20 cellular contexts compared by ENCODE assay signal in the genomic region with DNA sequence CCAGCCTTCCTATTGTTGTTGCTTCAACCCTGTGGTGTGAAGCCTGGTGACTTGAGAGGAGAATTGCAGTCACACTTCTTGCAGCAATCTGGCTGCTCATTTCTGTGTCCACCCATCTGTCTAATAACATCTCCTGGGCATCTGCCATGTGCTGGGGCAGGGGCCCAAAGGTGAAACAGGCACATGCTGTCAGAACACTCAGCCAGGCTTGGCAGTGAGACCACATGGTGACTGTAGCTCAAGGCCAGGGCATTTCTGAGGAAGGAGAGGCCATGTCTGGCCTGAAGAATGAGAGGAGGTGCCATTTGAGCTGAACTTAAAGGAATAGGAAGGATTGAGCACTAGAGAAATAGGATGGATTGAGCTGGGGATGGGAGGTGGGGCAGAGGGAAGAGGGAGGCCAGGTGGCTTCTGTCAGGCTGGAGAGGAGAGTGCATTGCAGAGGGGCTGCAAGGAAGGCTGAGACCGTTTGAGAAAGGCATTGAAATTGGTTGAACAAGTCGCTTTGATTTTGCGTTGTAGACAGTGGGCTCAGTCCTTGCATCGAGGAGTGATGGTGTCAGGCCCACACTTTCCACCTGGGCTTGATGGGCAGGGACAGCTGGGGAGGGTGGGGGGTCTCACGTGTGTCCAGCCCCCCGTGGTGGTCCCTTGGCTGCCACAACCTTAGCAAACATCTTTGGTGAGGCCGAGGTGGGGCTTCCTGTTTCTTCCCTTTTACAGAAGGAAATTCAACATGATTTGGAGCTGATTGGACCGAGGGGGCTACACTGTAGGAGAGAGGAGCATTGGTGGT.
DNase-seq lines count a peak whose midpoint lies in the region; ATAC-seq and TF ChIP-seq lines count a peak whose summit lies in the region.
"Had no signal": no experiment of that assay in that cellular context is flagged by ENCODE, and none has a peak within 500 bp of the region (broad histone marks: within the 10 kb centered on the region; RNA-seq: fewer than 3 reads in every experiment).

No MANE protein-coding gene starts in this region.

- no peak for TF ChIP-seq CTCF in dorsolateral prefrontal cortex (IDR thresholded peaks at IDR 0.05 in 54 of 56, conservative IDR thresholded peaks at IDR 0.05 in 2 of 56; ENCODE audit: low read depth in 1 of 56, partially characterized antibody in 56 of 56)
- no peak for TF ChIP-seq CTCF in BE2C (IDR thresholded peaks at IDR 0.05; ENCODE audit: low read depth, low read length)

- ATAC-seq in natural killer cell treated with Interleukin-12 subunit alpha and Interleukin-12 subunit beta and Interleukin-15 and Interleukin-18, amount 100 ng/mL, for 72 hours: no peak
- no peak for ATAC-seq in GM21515 (IDR thresholded peaks at IDR 0.05; ENCODE audit: unreplicated experiment)
- ATAC-seq: activated CD4-positive, alpha-beta T cell treated with anti-CD3 and anti-CD28 coated beads for 36 hours; HCT116; pancreas; stimulated activated naive CD8-positive, alpha-beta T cell treated with anti-CD3 and anti-CD28 coated beads, Interleukin-15, Interleukin-2, amounts not matched to agents 100 U/mL and 50 U/mL, for 24 hours had no signal

- H3K27ac ChIP-seq in dorsolateral prefrontal cortex: peak overlapping the region in 30 of 59 donors; percentile 11 to 81 (median 48)
- H3K27ac ChIP-seq: coronary artery, pancreas, spleen had no signal

- H3K36me3 Mint-ChIP-seq in natural killer cell treated with Interleukin-12 subunit alpha and Interleukin-12 subunit beta and Interleukin-15 and Interleukin-18, amount 100 ng/mL, for 72 hours: no peaks in the 10 kb centered on the region

- intact Hi-C loops in dorsolateral prefrontal cortex (cut with DNase I): no loop called here

- no peaks in the 10 kb centered on the region for H3K4me1 Mint-ChIP-seq in natural killer cell treated with Interleukin-12 subunit alpha and Interleukin-12 subunit beta and Interleukin-15 and Interleukin-18, amount 100 ng/mL, for 72 hours (ENCODE audit: low read depth in 2 of 2)
- H3K4me1 Mint-ChIP-seq: activated CD4-positive, alpha-beta T cell treated with anti-CD3 and anti-CD28 coated beads for 36 hours had no signal

- H3K36me3 ChIP-seq in BE2C: no peaks in the 10 kb centered on the region
- H3K36me3 ChIP-seq: pancreas, spleen had no signal

- H3K4me3 ChIP-seq in dorsolateral prefrontal cortex: no peak overlapping the region
- no peak overlapping the region for H3K4me3 ChIP-seq in BE2C (ENCODE audit: low read depth, low read length)
- H3K4me3 ChIP-seq: coronary artery, pancreas, spleen had no signal

- H3K9me3 ChIP-seq in BE2C: no peaks in the 10 kb centered on the region
- H3K9me3 ChIP-seq: pancreas, spleen had no signal

- H3K27me3 Mint-ChIP-seq in natural killer cell treated with Interleukin-12 subunit alpha and Interleukin-12 subunit beta and Interleukin-15 and Interleukin-18, amount 100 ng/mL, for 72 hours: no peaks in the 10 kb centered on the region
- H3K27me3 Mint-ChIP-seq: activated CD4-positive, alpha-beta T cell treated with anti-CD3 and anti-CD28 coated beads for 36 hours had no signal

- no peaks in the 10 kb centered on the region for H3K9me3 Mint-ChIP-seq in natural killer cell treated with Interleukin-12 subunit alpha and Interleukin-12 subunit beta and Interleukin-15 and Interleukin-18, amount 100 ng/mL, for 72 hours
- H3K9me3 Mint-ChIP-seq: activated T-helper 1 cell treated with anti-CD3 and anti-CD28 coated beads, Interleukin-12 subunit alpha, Interleukin-12 subunit beta, Interleukin-2, Interleukin-4 antibody, amounts not matched to agents 30 ng/mL and 10 ng/mL and 1 ng/mL, durations not matched to agents 14 hours and 24 hours and 36 hours; T-helper 1 cell treated with Interleukin-12 subunit alpha and Interleukin-12 subunit beta and Interleukin-4 antibody, amounts not matched to agents 30 μg/mL and 1 μg/mL, for 36 hours had no signal

- peak; percentile 66 for DNase-seq in DMS 273 treated with DMSO at 0.1 percent for 48 hours (lab: John Stamatoyannopoulos, UW)
- peak; percentile 11 for DNase-seq in NCI-H1694 treated with DMSO at 0.1 percent for 48 hours (lab: John Stamatoyannopoulos, UW)
- DNase-seq in dorsolateral prefrontal cortex: peak in 3 of 10 donors; percentile 3 to 90 (median 35)
- peak; percentile 29 for DNase-seq in natural killer cell treated with Interleukin-12 subunit alpha and Interleukin-12 subunit beta and Interleukin-15 and Interleukin-18, amount 100 ng/mL, for 72 hours (ENCODE audit: low spot score)
- DNase-seq in iPS-NIHi11 (ENCODE audit: low spot score): no peak
- DNase-seq in BE2C: no peak
- DNase-seq in T-helper 9 cell: no peak
- DNase-seq: amniotic stem cell; COR-L47; kidney glomerular epithelial cell; NCI-H2029; stimulated activated naive CD8-positive, alpha-beta T cell treated with anti-CD3 and anti-CD28 coated beads, Interleukin-15, Interleukin-2, amounts not matched to agents 100 U/mL and 50 U/mL, for 24 hours had no signal

- H3K4me1 ChIP-seq in BE2C: no peaks in the 10 kb centered on the region
- H3K4me1 ChIP-seq: pancreas, spleen had no signal

- no peak overlapping the region for H3K4me3 Mint-ChIP-seq in natural killer cell treated with Interleukin-12 subunit alpha and Interleukin-12 subunit beta and Interleukin-15 and Interleukin-18, amount 100 ng/mL, for 72 hours
- H3K4me3 Mint-ChIP-seq: activated CD4-positive, alpha-beta T cell treated with anti-CD3 and anti-CD28 coated beads for 36 hours; activated T-helper 1 cell treated with anti-CD3 and anti-CD28 coated beads, Interleukin-12 subunit alpha, Interleukin-12 subunit beta, Interleukin-2, Interleukin-4 antibody, amounts not matched to agents 30 ng/mL and 10 ng/mL and 1 ng/mL, durations not matched to agents 14 hours and 24 hours and 36 hours; T-helper 1 cell treated with Interleukin-12 subunit alpha and Interleukin-12 subunit beta and Interleukin-4 antibody, amounts not matched to agents 30 μg/mL and 1 μg/mL, for 36 hours had no signal

- H3K27ac Mint-ChIP-seq in natural killer cell treated with Interleukin-12 subunit alpha and Interleukin-12 subunit beta and Interleukin-15 and Interleukin-18, amount 100 ng/mL, for 72 hours: no peak overlapping the region
- H3K27ac Mint-ChIP-seq: activated CD4-positive, alpha-beta T cell treated with anti-CD3 and anti-CD28 coated beads for 36 hours; activated T-helper 1 cell treated with anti-CD3 and anti-CD28 coated beads, Interleukin-12 subunit alpha, Interleukin-12 subunit beta, Interleukin-2, Interleukin-4 antibody, amounts not matched to agents 30 ng/mL and 10 ng/mL and 1 ng/mL, durations not matched to agents 14 hours and 24 hours and 36 hours; T-helper 1 cell treated with Interleukin-12 subunit alpha and Interleukin-12 subunit beta and Interleukin-4 antibody, amounts not matched to agents 30 μg/mL and 1 μg/mL, for 36 hours had no signal

- no peaks in the 10 kb centered on the region for H3K27me3 ChIP-seq in dorsolateral prefrontal cortex
- no peaks in the 10 kb centered on the region for H3K27me3 ChIP-seq in BE2C
- H3K27me3 ChIP-seq: pancreas had no signal

Comparison
In these comparisons a context has a peak if more than half of its experiments do, and no peak if none do; other contexts are left out.
1. DNase-seq: peak in DMS 273 treated with DMSO at 0.1 percent for 48 hours (single experiment), NCI-H1694 treated with DMSO at 0.1 percent for 48 hours (single experiment) and natural killer cell treated with Interleukin-12 subunit alpha and Interleukin-12 subunit beta and Interleukin-15 and Interleukin-18, amount 100 ng/mL, for 72 hours (single experiment); none in iPS-NIHi11 (single experiment), BE2C (single experiment) and T-helper 9 cell (single experiment).